Comparison of ENCODE assay signal across 28 cellular contexts in genomic region chr1:147142886-147143285, GRCh38.
"Had no signal": no experiment of that assay in that cellular context is flagged by ENCODE, and none has a peak within 500 bp of the region (broad histone marks: within the 10 kb centered on the region; RNA-seq: fewer than 3 reads in every experiment).

No MANE protein-coding gene starts in this region.

- H2AFZ ChIP-seq: neural progenitor cell, parathyroid adenoma had no signal

- H3K27ac ChIP-seq: neural progenitor cell, ovary, parathyroid adenoma, psoas muscle, right lobe of liver, sigmoid colon, stomach, thoracic aorta, thyroid gland, tibial nerve, upper lobe of left lung, vagina had no signal

- DNase-seq: occipital lobe; ovary; posterior cingulate gyrus; psoas muscle; right cardiac atrium; right lobe of liver; sigmoid colon; small intestine; stimulated activated CD4-positive, alpha-beta T cell treated with anti-CD3 and anti-CD28 coated beads, Interleukin-15, amount 100 ng/mL, for 24 hours; stimulated activated CD4-positive, alpha-beta T cell treated with anti-CD3 and anti-CD28 coated beads, Interleukin-2, amount 100 ng/mL, for 24 hours; stimulated activated CD4-positive, alpha-beta T cell treated with anti-CD3 and anti-CD28 coated beads, Interleukin-2, amount 100 ng/mL, for 48 hours; stimulated activated CD4-positive, alpha-beta T cell treated with anti-CD3 and anti-CD28 coated beads, Interleukin-4, amount 100 ng/mL, for 24 hours; stimulated activated naive B cell treated with anti-CD40 and anti-IgM and Interleukin-4, amounts not matched to agents 10 μg/mL and 1 μg/mL and 100 μg/mL, for 72 hours; stimulated activated naive CD4-positive, alpha-beta T cell treated with Interleukin-2 at 50 U/mL for 16 hours; stomach; thyroid gland; trophoblast cell; upper lobe of left lung had no signal

- H3K27ac Mint-ChIP-seq: natural killer cell treated with Interleukin-12 subunit alpha and Interleukin-12 subunit beta and Interleukin-15 and Interleukin-18, amount 100 ng/mL, for 72 hours; neural progenitor cell; progenitor cell of endocrine pancreas; stimulated activated effector memory CD8-positive, alpha-beta T cell treated with anti-CD3 and anti-CD28 coated beads, Interleukin-12 subunit alpha, Interleukin-12 subunit beta, amount 100 ng/mL, for 72 hours; stimulated activated naive B cell treated with anti-CD40 and anti-IgM and Interleukin-4, amounts not matched to agents 10 μg/mL and 1 μg/mL and 100 μg/mL, for 72 hours; stimulated activated naive CD8-positive, alpha-beta T cell treated with anti-CD3 and anti-CD28 coated beads, Interleukin-15, Interleukin-2, amounts not matched to agents 100 ng/mL and 50 ng/mL, for 24 hours had no signal

- H3K4me1 ChIP-seq: neural progenitor cell, parathyroid adenoma, psoas muscle, right lobe of liver, sigmoid colon, stomach, thyroid gland, tibial nerve, upper lobe of left lung, vagina had no signal

- H3K27me3 ChIP-seq: neural progenitor cell, ovary, right lobe of liver, sigmoid colon, stomach, thyroid gland, tibial nerve, upper lobe of left lung, vagina had no signal

- H3K36me3 ChIP-seq: neural progenitor cell, ovary, right lobe of liver, sigmoid colon, stomach, thoracic aorta, thyroid gland, tibial nerve, upper lobe of left lung, vagina had no signal

- H3K36me3 Mint-ChIP-seq: natural killer cell treated with Interleukin-12 subunit alpha and Interleukin-12 subunit beta and Interleukin-15 and Interleukin-18, amount 100 ng/mL, for 72 hours; neural progenitor cell; stimulated activated effector memory CD8-positive, alpha-beta T cell treated with anti-CD3 and anti-CD28 coated beads, Interleukin-12 subunit alpha, Interleukin-12 subunit beta, amount 100 ng/mL, for 72 hours had no signal

- H3K9me3 ChIP-seq: ovary, right lobe of liver, sigmoid colon, stomach, thoracic aorta, thyroid gland, upper lobe of left lung, vagina had no signal

- H3K79me2 ChIP-seq: parathyroid adenoma had no signal

- H3K4me1 Mint-ChIP-seq: neural progenitor cell; stimulated activated effector memory CD8-positive, alpha-beta T cell treated with anti-CD3 and anti-CD28 coated beads, Interleukin-12 subunit alpha, Interleukin-12 subunit beta, amount 100 ng/mL, for 72 hours; stimulated activated naive B cell treated with anti-CD40 and anti-IgM and Interleukin-4, amounts not matched to agents 10 μg/mL and 1 μg/mL and 100 μg/mL, for 72 hours had no signal

- ATAC-seq: natural killer cell treated with Interleukin-12 subunit alpha and Interleukin-12 subunit beta and Interleukin-15 and Interleukin-18, amount 100 ng/mL, for 72 hours; psoas muscle; right cardiac atrium; right lobe of liver; stimulated activated effector memory CD8-positive, alpha-beta T cell treated with anti-CD3 and anti-CD28 coated beads, Interleukin-12 subunit alpha, Interleukin-12 subunit beta, amount 100 ng/mL, for 72 hours; stimulated activated naive B cell treated with anti-CD40 and anti-IgM and Interleukin-4, amounts not matched to agents 10 μg/mL and 1 μg/mL and 100 μg/mL, for 72 hours had no signal

- H3K9ac ChIP-seq: neural progenitor cell, parathyroid adenoma had no signal

- H3K27me3 Mint-ChIP-seq: progenitor cell of endocrine pancreas had no signal

- H3K4me3 Mint-ChIP-seq: natural killer cell treated with Interleukin-12 subunit alpha and Interleukin-12 subunit beta and Interleukin-15 and Interleukin-18, amount 100 ng/mL, for 72 hours; neural progenitor cell; stimulated activated effector memory CD8-positive, alpha-beta T cell treated with anti-CD3 and anti-CD28 coated beads, Interleukin-12 subunit alpha, Interleukin-12 subunit beta, amount 100 ng/mL, for 72 hours; stimulated activated naive B cell treated with anti-CD40 and anti-IgM and Interleukin-4, amounts not matched to agents 10 μg/mL and 1 μg/mL and 100 μg/mL, for 72 hours; stimulated activated naive CD8-positive, alpha-beta T cell treated with anti-CD3 and anti-CD28 coated beads, Interleukin-15, Interleukin-2, amounts not matched to agents 100 ng/mL and 50 ng/mL, for 24 hours had no signal

- FAIRE-seq: urothelium cell line had no signal

- H3K4me3 ChIP-seq: neural progenitor cell, ovary, psoas muscle, right lobe of liver, sigmoid colon, stomach, thoracic aorta, thyroid gland, tibial nerve, upper lobe of left lung, vagina had no signal

- H3K9me3 Mint-ChIP-seq: natural killer cell treated with Interleukin-12 subunit alpha and Interleukin-12 subunit beta and Interleukin-15 and Interleukin-18, amount 100 ng/mL, for 72 hours; stimulated activated effector memory CD8-positive, alpha-beta T cell treated with anti-CD3 and anti-CD28 coated beads, Interleukin-12 subunit alpha, Interleukin-12 subunit beta, amount 100 ng/mL, for 72 hours; stimulated activated naive B cell treated with anti-CD40 and anti-IgM and Interleukin-4, amounts not matched to agents 10 μg/mL and 1 μg/mL and 100 μg/mL, for 72 hours; stimulated activated naive CD8-positive, alpha-beta T cell treated with anti-CD3 and anti-CD28 coated beads, Interleukin-15, Interleukin-2, amounts not matched to agents 100 ng/mL and 50 ng/mL, for 24 hours had no signal

- H3K4me2 ChIP-seq: neural progenitor cell had no signal
